In genomic region chr5:174275959-174276358, GRCh38 we compare ENCODE assay signal across 9 cellular contexts.
"Had no signal": no experiment of that assay in that cellular context is flagged by ENCODE, and none has a peak within 500 bp of the region (broad histone marks: within the 10 kb centered on the region; RNA-seq: fewer than 3 reads in every experiment).

No MANE protein-coding gene starts in this region.

- ATAC-seq: HCT116, HepG2 had no signal

- H3K4me1 ChIP-seq: HAP-1 had no signal

- H3K36me3 ChIP-seq: HAP-1 had no signal

- H3K27ac ChIP-seq: GM23248, HL-60 had no signal

- DNase-seq: GM23248, GOT3, H7, HFFc6, KBM-7 had no signal

- H3K9me3 ChIP-seq: HAP-1 had no signal

- H3K4me3 ChIP-seq: GM23248, HAP-1 had no signal
